Comparison of ENCODE assay signal across 26 cellular contexts in genomic region chr20:56833427-56833826, GRCh38.
"Had no signal": no experiment of that assay in that cellular context is flagged by ENCODE, and none has a peak within 500 bp of the region (broad histone marks: within the 10 kb centered on the region; RNA-seq: fewer than 3 reads in every experiment).

No MANE protein-coding gene starts in this region.

- H3K4me1 ChIP-seq: adrenal gland, ascending aorta, stomach, transverse colon, uterus had no signal

- H3K9ac ChIP-seq: neural progenitor cell had no signal

- H2AFZ ChIP-seq: neural progenitor cell had no signal

- H3K4me3 ChIP-seq: adrenal gland, ascending aorta, neural progenitor cell, stomach, suprapubic skin, transverse colon, uterus had no signal

- H3K27me3 ChIP-seq: ascending aorta, neural progenitor cell, uterus had no signal

- H3K4me2 ChIP-seq: neural progenitor cell had no signal

- ATAC-seq: activated T-helper 17 cell treated with anti-CD3 and anti-CD28 coated beads, Interleukin-2, amount 50 U/mL, for 72 hours; left ventricle myocardium superior; naive thymus-derived CD8-positive, alpha-beta T cell; sciatic nerve; stimulated activated effector memory CD8-positive, alpha-beta T cell treated with anti-CD3 and anti-CD28 coated beads, Interleukin-12 subunit alpha, Interleukin-12 subunit beta, amount 100 ng/mL, for 72 hours; WTC11 had no signal

- FAIRE-seq: small intestine had no signal

- DNase-seq: activated CD4-positive, alpha-beta T cell treated with anti-CD3 and anti-CD28 coated beads, Interleukin-2, amount 50 U/mL, for 4 hours; activated CD8-positive, alpha-beta memory T cell treated with anti-CD3 and anti-CD28 coated beads for 24 hours; activated CD8-positive, alpha-beta memory T cell treated with anti-CD3 and anti-CD28 coated beads, Interleukin-2, amount 50 U/mL, for 4 hours; activated T-cell treated with anti-CD3 and anti-CD28 coated beads, Interleukin-2, amount 50 U/mL, for 24 hours; adrenal gland; central memory CD4-positive, alpha-beta T cell; dermis blood vessel endothelial cell; effector CD8-positive, alpha-beta T cell; foreskin melanocyte; glutamatergic neuron; hypothalamus; left ventricle myocardium superior; mammary epithelial cell; naive thymus-derived CD8-positive, alpha-beta T cell; small intestine; stimulated activated CD4-positive, alpha-beta T cell treated with anti-CD3 and anti-CD28 coated beads, Interleukin-2, amount 100 ng/mL, for 24 hours; stomach; transverse colon; uterus had no signal

- H3K36me3 ChIP-seq: adrenal gland, ascending aorta, neural progenitor cell, stomach, suprapubic skin, transverse colon, uterus had no signal

- H3K9me3 ChIP-seq: adrenal gland, ascending aorta, stomach, suprapubic skin, transverse colon, uterus had no signal

- H3K27ac ChIP-seq: adrenal gland, ascending aorta, neural progenitor cell, stomach, suprapubic skin, transverse colon, uterus had no signal
